Comparison of ENCODE assay signal across 26 cellular contexts in the genomic region with DNA sequence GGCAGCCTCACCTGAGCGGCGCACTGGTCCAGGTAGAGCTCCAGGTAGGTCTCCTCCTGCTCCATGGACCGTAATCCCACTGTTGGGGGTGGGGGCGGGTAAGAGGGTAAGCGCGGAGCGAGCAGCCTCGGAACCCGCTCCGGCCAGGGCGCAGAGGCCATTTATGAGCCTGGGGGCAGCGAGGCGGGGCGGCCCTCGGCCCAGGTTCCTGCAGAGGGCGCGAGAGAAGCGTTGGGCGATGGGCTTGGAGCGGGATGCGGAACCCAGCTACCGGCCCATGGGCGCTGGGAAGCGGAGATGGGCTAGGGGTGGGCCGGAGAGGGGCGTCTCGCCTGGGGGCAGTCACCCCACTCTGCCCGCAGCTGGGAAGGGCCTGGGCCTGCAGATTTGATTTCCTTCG. TPM values are rescaled to one million over a fixed set of nuclear protein-coding genes. Genes with fewer than 3 reads are reported as not detected.
DNase-seq lines count a peak whose midpoint lies in the region; ATAC-seq and TF ChIP-seq lines count a peak whose summit lies in the region.
"Had no signal": no experiment of that assay in that cellular context is flagged by ENCODE, and none has a peak within 500 bp of the region (broad histone marks: within the 10 kb centered on the region; RNA-seq: fewer than 3 reads in every experiment).

A gene (minus strand): TSS at position 232 of the 400 bp plus-strand sequence. CDS start 167 bp downstream, at position 65.

- no peaks in the 10 kb centered on the region for H3K9me3 Mint-ChIP-seq in activated T-cell treated with anti-CD3 and anti-CD28 coated beads, Interleukin-2, amount 50 U/mL, for 24 hours
- H3K9me3 Mint-ChIP-seq: activated CD4-positive, alpha-beta memory T cell treated with anti-CD3 and anti-CD28 coated beads for 36 hours; naive B cell; stimulated activated effector memory CD8-positive, alpha-beta T cell treated with anti-CD3 and anti-CD28 coated beads, Interleukin-12 subunit alpha, Interleukin-12 subunit beta, amount 100 ng/mL, for 72 hours had no signal

- ATAC-seq in Right ventricle myocardium inferior, result peak; percentile 46
- ATAC-seq in upper lobe of right lung, result peak; percentile 40
- ATAC-seq in GM19395 (IDR thresholded peaks at IDR 0.05; ENCODE audit: unreplicated experiment), result no peak
- ATAC-seq: stimulated activated effector memory CD8-positive, alpha-beta T cell treated with anti-CD3 and anti-CD28 coated beads, Interleukin-12 subunit alpha, Interleukin-12 subunit beta, amount 100 ng/mL, for 72 hours had no signal

- H3K4me3 ChIP-seq in iPS DF 6.9 (ENCODE audit: low read length) (peak within 1 kb of the TSS; percentile 33; the same call in 1 of the 2 replicates), upper lobe of right lung (no peak within 1 kb of the TSS)
- H3K4me3 ChIP-seq: breast epithelium, prostate gland, spleen, transverse colon had no signal

- no peaks in the 10 kb centered on the region for H3K27me3 ChIP-seq in iPS DF 6.9 (ENCODE audit: control insufficient read depth, insufficient read depth, low read length)
- H3K27me3 ChIP-seq in upper lobe of right lung, result peaks cover 11% of the 10 kb centered on the region
- H3K27me3 ChIP-seq: breast epithelium, foreskin keratinocyte had no signal

- no CpG with 5 or more reads among the region's 29 CpGs for WGBS in iPS DF 6.9 (ENCODE audit: insufficient coverage, insufficient read length)

- no peak within 1 kb of the TSS for H3K4me3 Mint-ChIP-seq in activated T-cell treated with anti-CD3 and anti-CD28 coated beads, Interleukin-2, amount 50 U/mL, for 24 hours
- H3K4me3 Mint-ChIP-seq: activated CD4-positive, alpha-beta memory T cell treated with anti-CD3 and anti-CD28 coated beads for 36 hours; activated naive CD8-positive, alpha-beta T cell; stimulated activated effector memory CD8-positive, alpha-beta T cell treated with anti-CD3 and anti-CD28 coated beads, Interleukin-12 subunit alpha, Interleukin-12 subunit beta, amount 100 ng/mL, for 72 hours had no signal

- H3K4me1 Mint-ChIP-seq in activated T-cell treated with anti-CD3 and anti-CD28 coated beads, Interleukin-2, amount 50 U/mL, for 24 hours (ENCODE audit: low read depth), result no peaks in the 10 kb centered on the region
- H3K4me1 Mint-ChIP-seq: naive B cell; stimulated activated effector memory CD8-positive, alpha-beta T cell treated with anti-CD3 and anti-CD28 coated beads, Interleukin-12 subunit alpha, Interleukin-12 subunit beta, amount 100 ng/mL, for 72 hours had no signal

- H3K9me3 ChIP-seq in iPS DF 6.9 (ENCODE audit: control insufficient read depth, insufficient read depth, low read length) (no peaks in the 10 kb centered on the region), upper lobe of right lung (no peaks in the 10 kb centered on the region)
- H3K9me3 ChIP-seq: breast epithelium, prostate gland, spleen, transverse colon had no signal

- H3K27me3 Mint-ChIP-seq in activated T-cell treated with anti-CD3 and anti-CD28 coated beads, Interleukin-2, amount 50 U/mL, for 24 hours, result peaks cover 3% of the 10 kb centered on the region
- H3K27me3 Mint-ChIP-seq: activated CD4-positive, alpha-beta memory T cell treated with anti-CD3 and anti-CD28 coated beads for 36 hours; activated naive CD8-positive, alpha-beta T cell had no signal

- DNase-seq in Right ventricle myocardium inferior (ENCODE audit: missing footprints), result no peak
- no peak for DNase-seq in cardiac septum (ENCODE audit: low spot score)
- DNase-seq in dermis blood vessel endothelial cell, result peak; percentile 49
- no peak for DNase-seq in iPS DF 6.9 (ENCODE audit: low read depth, low spot score)
- no peak for DNase-seq in upper lobe of right lung
- no peak for DNase-seq in activated T-cell treated with anti-CD3 and anti-CD28 coated beads, Interleukin-2, amount 50 U/mL, for 24 hours
- no peak for DNase-seq in AG08395 (ENCODE audit: low spot score)
- DNase-seq: activated CD4-positive, alpha-beta memory T cell treated with anti-CD3 and anti-CD28 coated beads for 36 hours; activated T-cell treated with anti-CD3 and anti-CD28 coated beads, Interleukin-2, amount 50 U/mL, for 48 hours; DMS53; effector memory CD4-positive, alpha-beta T cell; foreskin keratinocyte; naive B cell; NCI-H1417 treated with DMSO at 0.1 percent for 48 hours; NCI-H2171 treated with DMSO at 0.1 percent for 48 hours; spleen; transverse colon had no signal

- no peaks in the 10 kb centered on the region for H3K4me1 ChIP-seq in iPS DF 6.9 (ENCODE audit: control insufficient read depth, insufficient read depth, low read length)
- no peaks in the 10 kb centered on the region for H3K4me1 ChIP-seq in upper lobe of right lung
- H3K4me1 ChIP-seq: breast epithelium, foreskin keratinocyte, prostate gland, spleen had no signal

- intact Hi-C loops in Right ventricle myocardium inferior (cut with DNase I) (loop anchor here (5.0 to 10.0 kb wide), 2 partner anchors 132 to 224 kb away; no protein-coding TSS in a partner anchor), cardiac septum (cut with DNase I) (loop anchor here (10.0 kb wide), 1 partner anchor 224 kb away; no protein-coding TSS in a partner anchor), upper lobe of right lung (cut with DNase I) (no loop called here)

- H3K27ac ChIP-seq in iPS DF 6.9 (ENCODE audit: low read length) (no peak within 1 kb of the TSS), upper lobe of right lung (no peak within 1 kb of the TSS)
- H3K27ac ChIP-seq: breast epithelium, C4-2B, foreskin keratinocyte, prostate gland, spleen, transverse colon had no signal

- no peak for TF ChIP-seq CTCF in upper lobe of right lung (IDR thresholded peaks at IDR 0.05)

- H3K36me3 ChIP-seq in iPS DF 6.9 (ENCODE audit: control insufficient read depth, insufficient read depth, low read length) (no peaks in the 10 kb centered on the region), upper lobe of right lung (no peaks in the 10 kb centered on the region)
- H3K36me3 ChIP-seq: breast epithelium, prostate gland, spleen, transverse colon had no signal

- no peak within 1 kb of the TSS for H3K27ac Mint-ChIP-seq in activated T-cell treated with anti-CD3 and anti-CD28 coated beads, Interleukin-2, amount 50 U/mL, for 24 hours
- H3K27ac Mint-ChIP-seq: activated CD4-positive, alpha-beta memory T cell treated with anti-CD3 and anti-CD28 coated beads for 36 hours; activated naive CD8-positive, alpha-beta T cell; naive B cell; stimulated activated effector memory CD8-positive, alpha-beta T cell treated with anti-CD3 and anti-CD28 coated beads, Interleukin-12 subunit alpha, Interleukin-12 subunit beta, amount 100 ng/mL, for 72 hours had no signal

- H3K36me3 Mint-ChIP-seq in activated T-cell treated with anti-CD3 and anti-CD28 coated beads, Interleukin-2, amount 50 U/mL, for 24 hours (ENCODE audit: low read depth), result no peaks in the 10 kb centered on the region
- H3K36me3 Mint-ChIP-seq: activated CD4-positive, alpha-beta memory T cell treated with anti-CD3 and anti-CD28 coated beads for 36 hours; activated naive CD8-positive, alpha-beta T cell; naive B cell; stimulated activated effector memory CD8-positive, alpha-beta T cell treated with anti-CD3 and anti-CD28 coated beads, Interleukin-12 subunit alpha, Interleukin-12 subunit beta, amount 100 ng/mL, for 72 hours had no signal

RNA-seq across cellular contexts. Expression of the gene that starts here (rescaled TPM):
- total RNA-seq in Right ventricle myocardium inferior (not detected), cardiac septum (not detected), dermis blood vessel endothelial cell (not detected in 2 replicates), upper lobe of right lung (not detected)
- total RNA-seq: A172; activated CD4-positive, alpha-beta memory T cell treated with anti-CD3 and anti-CD28 coated beads for 36 hours; breast epithelium; foreskin keratinocyte; lung microvascular endothelial cell; prostate gland; RPMI7951; spleen; transverse colon had no signal

Comparison
In these comparisons a context has a peak if more than half of its experiments do, and no peak if none do; other contexts are left out.
1. Peak in ATAC-seq in Right ventricle myocardium inferior; RNA of the gene not detected or under 1 TPM.
2. Peak in DNase-seq in dermis blood vessel endothelial cell; RNA of the gene not detected or under 1 TPM.
3. Peak in ATAC-seq in upper lobe of right lung; RNA of the gene not detected or under 1 TPM.